Comparison of ENCODE assay signal across 8 cellular contexts in genomic region chr6:142746524-142746923, GRCh38.
DNase-seq lines count a peak whose midpoint lies in the region; ATAC-seq and TF ChIP-seq lines count a peak whose summit lies in the region.

No MANE protein-coding gene starts in this region.

- no peak overlapping the region for H4K91ac ChIP-seq in trophoblast cell (ENCODE audit: low read depth, low read length)

- no peak overlapping the region for H4K8ac ChIP-seq in trophoblast cell (ENCODE audit: low read depth, low read length)

- H3K9ac ChIP-seq in trophoblast cell (ENCODE audit: low read length), result no peak overlapping the region

- no peak overlapping the region for H3K14ac ChIP-seq in trophoblast cell (ENCODE audit: low read length)

- H2BK5ac ChIP-seq in trophoblast cell (ENCODE audit: low read depth, low read length, poor library complexity), result no peak overlapping the region

- no peak overlapping the region for H3K27ac Mint-ChIP-seq in activated naive CD4-positive, alpha-beta T cell treated with anti-CD3 and anti-CD28 coated beads for 36 hours
- H3K27ac Mint-ChIP-seq in stimulated activated naive CD8-positive, alpha-beta T cell treated with anti-CD3 and anti-CD28 coated beads, Interleukin-15, Interleukin-2, amounts not matched to agents 100 ng/mL and 50 ng/mL, for 24 hours, result peak overlapping the region; percentile 36

- no peaks in the 10 kb centered on the region for H3K79me1 ChIP-seq in trophoblast cell (ENCODE audit: low read length)

- H3K9me3 Mint-ChIP-seq in activated naive CD4-positive, alpha-beta T cell treated with anti-CD3 and anti-CD28 coated beads for 36 hours, result no peaks in the 10 kb centered on the region
- H3K9me3 Mint-ChIP-seq in stimulated activated naive CD8-positive, alpha-beta T cell treated with anti-CD3 and anti-CD28 coated beads, Interleukin-15, Interleukin-2, amounts not matched to agents 100 ng/mL and 50 ng/mL, for 24 hours, result no peaks in the 10 kb centered on the region

- H3K4me3 ChIP-seq in A673 (ENCODE audit: low read depth, low read length, poor library complexity, severe bottlenecking) (no peak overlapping the region), trophoblast cell (ENCODE audit: low read depth, low read length) (no peak overlapping the region)
- no peak overlapping the region for H3K4me3 ChIP-seq in Jurkat, Clone E6-1 (ENCODE audit: low read length)

- no peak overlapping the region for H2AFZ ChIP-seq in trophoblast cell (ENCODE audit: insufficient read depth, low read length, poor library complexity)

- WGBS in trophoblast cell (ENCODE audit: extremely low coverage, insufficient coverage, insufficient read length), result no CpG with 5 or more reads among the region's 2 CpGs

- no peak overlapping the region for H2BK120ac ChIP-seq in trophoblast cell (ENCODE audit: insufficient read depth, low read length, poor library complexity)

- no peak overlapping the region for H3K4ac ChIP-seq in trophoblast cell (ENCODE audit: low read depth, low read length)

- no peaks in the 10 kb centered on the region for H3K4me1 ChIP-seq in A673 (ENCODE audit: insufficient read depth, low read length, poor library complexity, severe bottlenecking)
- no peaks in the 10 kb centered on the region for H3K4me1 ChIP-seq in trophoblast cell (ENCODE audit: control insufficient read depth in 1 of 2, insufficient read depth in 2 of 2, low read length in 2 of 2)

- CTCF ChIA-PET in A673 (lab: Charles Lee), result interaction anchor here (0.5 kb wide), 1 partner anchor 37 kb away, joined by 4 read pairs; no protein-coding TSS in a partner anchor
- CTCF ChIA-PET in activated naive CD4-positive, alpha-beta T cell treated with anti-CD3 and anti-CD28 coated beads for 36 hours (lab: Charles Lee), result interaction anchor here (0.9 to 2.0 kb wide), 4 partner anchors 31 to 65 kb away, joined by 3 to 11 read pairs (median 4); no protein-coding TSS in a partner anchor

- H3K18ac ChIP-seq in trophoblast cell (ENCODE audit: low read length), result no peak overlapping the region

- no peak overlapping the region for H2BK12ac ChIP-seq in trophoblast cell (ENCODE audit: low read length)

- ATAC-seq in GM18517 (IDR thresholded peaks at IDR 0.05; ENCODE audit: unreplicated experiment), result peak; percentile 64

- intact Hi-C loops in A673 (cut with micrococcal nuclease; ENCODE audit: unreplicated experiment), result loop anchor here (5.0 kb wide), 1 partner anchor 281 kb away; no protein-coding TSS in a partner anchor
- intact Hi-C loops in activated naive CD4-positive, alpha-beta T cell treated with anti-CD3 and anti-CD28 coated beads for 36 hours (cut with micrococcal nuclease), result no loop called here

- no peak overlapping the region for H3K4me3 Mint-ChIP-seq in activated naive CD4-positive, alpha-beta T cell treated with anti-CD3 and anti-CD28 coated beads for 36 hours
- H3K4me3 Mint-ChIP-seq in stimulated activated naive CD8-positive, alpha-beta T cell treated with anti-CD3 and anti-CD28 coated beads, Interleukin-15, Interleukin-2, amounts not matched to agents 100 ng/mL and 50 ng/mL, for 24 hours, result no peak overlapping the region

- BruUV-seq in A673 (replicated peaks; lab: Mats Ljungman, UMichigan), result no TSS peak

- H3K23ac ChIP-seq in trophoblast cell (ENCODE audit: low read length), result no peak overlapping the region

- H3K36me3 ChIP-seq in A673 (ENCODE audit: insufficient read depth, low read length, poor library complexity, severe bottlenecking) (no peaks in the 10 kb centered on the region), trophoblast cell (ENCODE audit: control insufficient read depth in 1 of 2, insufficient read depth in 2 of 2, low read length in 2 of 2) (no peaks in the 10 kb centered on the region)

- POLR2A ChIA-PET in A673 (lab: Charles Lee; ENCODE audit: low non-redundant PET), result no interaction called here

- no peak overlapping the region for H3K4me2 ChIP-seq in trophoblast cell (ENCODE audit: low read length)

- no peaks in the 10 kb centered on the region for H3K79me2 ChIP-seq in trophoblast cell (ENCODE audit: control insufficient read depth, insufficient read depth, low read length, poor library complexity)

- peaks cover 12% of the 10 kb centered on the region for H3K4me1 Mint-ChIP-seq in activated naive CD4-positive, alpha-beta T cell treated with anti-CD3 and anti-CD28 coated beads for 36 hours (ENCODE audit: low read depth)
- no peaks in the 10 kb centered on the region for H3K4me1 Mint-ChIP-seq in stimulated activated naive CD8-positive, alpha-beta T cell treated with anti-CD3 and anti-CD28 coated beads, Interleukin-15, Interleukin-2, amounts not matched to agents 100 ng/mL and 50 ng/mL, for 24 hours (ENCODE audit: low read depth)

- no peak overlapping the region for H2AK5ac ChIP-seq in trophoblast cell (ENCODE audit: low read length)

- no peaks in the 10 kb centered on the region for H3K27me3 Mint-ChIP-seq in activated naive CD4-positive, alpha-beta T cell treated with anti-CD3 and anti-CD28 coated beads for 36 hours (ENCODE audit: low read depth)
- no peaks in the 10 kb centered on the region for H3K27me3 Mint-ChIP-seq in stimulated activated naive CD8-positive, alpha-beta T cell treated with anti-CD3 and anti-CD28 coated beads, Interleukin-15, Interleukin-2, amounts not matched to agents 100 ng/mL and 50 ng/mL, for 24 hours

- DNase-seq in A673 (ENCODE audit: low spot score) (peak; percentile 56), iPS DF 4.7 (ENCODE audit: extremely low read depth, low spot score) (peak; percentile 28), NCI-H2227 (lab: John Stamatoyannopoulos, UW; ENCODE audit: unreplicated experiment) (no peak), trophoblast cell (no peak)
- peak; percentile 49 for DNase-seq in Jurkat, Clone E6-1 (ENCODE audit: low read depth, low spot score)
- DNase-seq in activated naive CD4-positive, alpha-beta T cell treated with anti-CD3 and anti-CD28 coated beads for 36 hours, result peak; percentile 31

- peak; percentile 48 for TF ChIP-seq CTCF in A673 (conservative IDR thresholded peaks at IDR 0.05; ENCODE audit: low read depth, low read length)

- H4K12ac ChIP-seq in trophoblast cell (ENCODE audit: low read depth, low read length), result no peak overlapping the region

- H3K27ac ChIP-seq in A673 (ENCODE audit: low read depth, low read length, poor library complexity, severe bottlenecking) (no peak overlapping the region), trophoblast cell (ENCODE audit: low read depth, low read length) (no peak overlapping the region)

- H3K27me3 ChIP-seq in A673 (replicated peaks; ENCODE audit: insufficient read depth, low read depth, low read length, poor library complexity) (no peaks in the 10 kb centered on the region), trophoblast cell (ENCODE audit: insufficient read depth, low read length) (no peaks in the 10 kb centered on the region)

- H3K9me3 ChIP-seq in A673 (ENCODE audit: low read depth, low read length, poor library complexity, severe bottlenecking) (no peaks in the 10 kb centered on the region), trophoblast cell (ENCODE audit: insufficient read depth, low read depth, low read length) (no peaks in the 10 kb centered on the region)

- H3K36me3 Mint-ChIP-seq in activated naive CD4-positive, alpha-beta T cell treated with anti-CD3 and anti-CD28 coated beads for 36 hours (ENCODE audit: low read depth), result no peaks in the 10 kb centered on the region
- peaks cover 2% of the 10 kb centered on the region for H3K36me3 Mint-ChIP-seq in stimulated activated naive CD8-positive, alpha-beta T cell treated with anti-CD3 and anti-CD28 coated beads, Interleukin-15, Interleukin-2, amounts not matched to agents 100 ng/mL and 50 ng/mL, for 24 hours (ENCODE audit: low read depth)

Comparison
In these comparisons a context has a peak if more than half of its experiments do, and no peak if none do; other contexts are left out.
1. DNase-seq: peak in A673 (single experiment), Jurkat, Clone E6-1 (single experiment), activated naive CD4-positive, alpha-beta T cell treated with anti-CD3 and anti-CD28 coated beads for 36 hours (single experiment) and iPS DF 4.7 (single experiment); none in NCI-H2227 (single experiment) and trophoblast cell (0 of 2).